Comparison of ENCODE assay signal across 14 cellular contexts in the genomic region with DNA sequence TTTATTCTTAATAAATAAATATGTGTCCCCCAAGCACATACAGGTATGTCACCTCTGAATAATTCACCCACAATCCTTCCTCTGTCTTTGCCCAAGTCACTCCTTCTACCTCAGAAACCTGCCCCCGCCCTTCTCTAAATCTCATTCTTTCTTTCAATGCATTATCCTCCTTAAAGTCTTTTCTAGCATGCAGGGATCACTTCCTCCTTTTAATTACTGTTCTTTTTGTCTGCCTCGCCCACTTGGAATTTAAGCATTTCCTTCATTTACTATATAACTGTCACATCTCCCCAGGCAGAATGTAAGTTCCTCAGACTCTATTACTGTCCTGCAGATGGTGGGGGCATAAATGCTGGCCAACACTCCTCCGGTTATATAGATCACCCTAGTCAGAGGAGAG. TPM values are rescaled to one million over a fixed set of nuclear protein-coding genes. Genes with fewer than 3 reads are reported as not detected.
DNase-seq lines count a peak whose midpoint lies in the region; ATAC-seq, FAIRE-seq and TF ChIP-seq lines count a peak whose summit lies in the region.
"Had no signal": no experiment of that assay in that cellular context is flagged by ENCODE, and none has a peak within 500 bp of the region (broad histone marks: within the 10 kb centered on the region; RNA-seq: fewer than 3 reads in every experiment).

No MANE protein-coding gene starts in this region.

- H3F3A ChIP-seq in GM23248 (ENCODE audit: insufficient read depth) (peaks cover 100% of the 10 kb centered on the region), smooth muscle cell (ENCODE audit: low read depth) (peaks cover 32% of the 10 kb centered on the region)

- no peak overlapping the region for H2AFZ ChIP-seq in GM23248
- no peak overlapping the region for H2AFZ ChIP-seq in OCI-LY3 (ENCODE audit: low read depth, low read length)
- no peak overlapping the region for H2AFZ ChIP-seq in fibroblast of lung (ENCODE audit: low read length)
- no peak overlapping the region for H2AFZ ChIP-seq in smooth muscle cell (ENCODE audit: low read depth)

- H3K4me2 ChIP-seq in GM23248 (ENCODE audit: unreplicated experiment) (peak overlapping the region; percentile 98), OCI-LY3 (ENCODE audit: low read length) (0 out of 2 replicates have a peak overlapping the region, but pooled peaks have one; percentile 10), fibroblast of lung (ENCODE audit: extremely low read depth, insufficient read depth, low read length) (peak overlapping the region; percentile 49), smooth muscle cell (peak overlapping the region; percentile 62)

- FAIRE-seq in RCC 7860 (lab: Jason Lieb, UNC), result no peak

- peak overlapping the region; percentile 97 for H3K9ac ChIP-seq in GM23248
- no peak overlapping the region for H3K9ac ChIP-seq in OCI-LY3 (ENCODE audit: low read length)
- H3K9ac ChIP-seq in fibroblast of lung (ENCODE audit: insufficient read depth, low read length), result no peak overlapping the region
- no peak overlapping the region for H3K9ac ChIP-seq in smooth muscle cell (ENCODE audit: low read depth)

- H3K27ac ChIP-seq in GM23248 (peak overlapping the region; percentile 95), OCI-LY3 (ENCODE audit: low read length) (no peak overlapping the region), fibroblast of lung (ENCODE audit: insufficient read depth, low read length) (no peak overlapping the region), smooth muscle cell (ENCODE audit: low read depth) (peak overlapping the region; percentile 79)
- H3K27ac ChIP-seq: epithelial cell of prostate had no signal

- H3K79me2 ChIP-seq in GM23248 (ENCODE audit: insufficient read depth) (peaks cover 100% of the 10 kb centered on the region), OCI-LY3 (ENCODE audit: low read length) (no peaks in the 10 kb centered on the region), fibroblast of lung (ENCODE audit: control insufficient read depth, insufficient read depth, low read length) (peaks cover 77% of the 10 kb centered on the region), smooth muscle cell (ENCODE audit: low read depth) (peaks cover 38% of the 10 kb centered on the region)

- no peaks in the 10 kb centered on the region for H3K9me2 ChIP-seq in GM23248 (ENCODE audit: insufficient read depth)

- no peak overlapping the region for H3K4me3 Mint-ChIP-seq in activated naive CD8-positive, alpha-beta T cell treated with anti-CD3 and anti-CD28 coated beads for 36 hours
- H3K4me3 Mint-ChIP-seq: CD8-positive, alpha-beta T cell; stimulated activated naive B cell treated with anti-CD40 and anti-IgM and Interleukin-4, amounts not matched to agents 10 μg/mL and 1 μg/mL and 100 μg/mL, for 72 hours had no signal

- peaks cover 87% of the 10 kb centered on the region for H3K36me3 ChIP-seq in GM23248 (ENCODE audit: low read depth)
- H3K36me3 ChIP-seq in OCI-LY3 (replicated peaks; ENCODE audit: low read depth, low read length), result peaks cover 6% of the 10 kb centered on the region
- H3K36me3 ChIP-seq in fibroblast of lung (ENCODE audit: control insufficient read depth, insufficient read depth, low read length), result peaks cover 6% of the 10 kb centered on the region
- no peaks in the 10 kb centered on the region for H3K36me3 ChIP-seq in smooth muscle cell (ENCODE audit: low read depth)
- H3K36me3 ChIP-seq: prostate gland had no signal

- 2 to 32% methylated on average over 3 of the region's 3 CpGs for WGBS in GM23248 (ENCODE audit: low coverage in 1 of 2, low lambda C conversion rate in 2 of 2, missing lambda C conversion rate in 2 of 2), 2 experiments
- 44% methylated on average over 3 of the region's 3 CpGs for WGBS in smooth muscle cell (ENCODE audit: low lambda C conversion rate)

- no peaks in the 10 kb centered on the region for H3K27me3 ChIP-seq in GM23248 (replicated peaks; ENCODE audit: insufficient read depth)
- H3K27me3 ChIP-seq in OCI-LY3 (ENCODE audit: low read depth, low read length), result no peaks in the 10 kb centered on the region
- H3K27me3 ChIP-seq in fibroblast of lung (ENCODE audit: control insufficient read depth, insufficient read depth, low read length), result no peaks in the 10 kb centered on the region
- H3K27me3 ChIP-seq in smooth muscle cell (ENCODE audit: low read depth), result no peaks in the 10 kb centered on the region

- peaks cover 10% of the 10 kb centered on the region for H3K4me1 Mint-ChIP-seq in activated naive CD8-positive, alpha-beta T cell treated with anti-CD3 and anti-CD28 coated beads for 36 hours

- H3K4me3 ChIP-seq in GM23248 (peak overlapping the region; percentile 97), OCI-LY3 (ENCODE audit: low read length) (no peak overlapping the region), fibroblast of lung (replicated peaks in 1 of 4; ENCODE audit: control extremely low read depth in 1 of 4, insufficient read depth in 1 of 4, low read depth in 3 of 4, low read length in 4 of 4) (peak overlapping the region in 3 of 4 experiments; percentile 1 to 77 (median 10)), smooth muscle cell (peak overlapping the region; percentile 5)
- H3K4me3 ChIP-seq: prostate gland had no signal

- DNase-seq in GM23248 (peak; percentile 26), fibroblast of lung (ENCODE audit: low read depth in 2 of 2) (no peak), smooth muscle cell (lab: John Stamatoyannopoulos, UW; ENCODE audit: unreplicated experiment) (no peak), RCC 7860 (ENCODE audit: low spot score) (no peak)
- no peak for DNase-seq in stimulated activated CD4-positive, alpha-beta T cell treated with anti-CD3 and anti-CD28 coated beads, Interleukin-4, amount 100 ng/mL, for 4 hours
- no peak for DNase-seq in activated naive CD8-positive, alpha-beta T cell treated with anti-CD3 and anti-CD28 coated beads for 36 hours
- DNase-seq: activated CD4-positive, alpha-beta T cell treated with anti-CD3 and anti-CD28 coated beads for 4 hours; CD8-positive, alpha-beta T cell; stimulated activated CD4-positive, alpha-beta T cell treated with anti-CD3 and anti-CD28 coated beads, Interleukin-2, amount 100 ng/mL, for 48 hours; stimulated activated naive B cell treated with anti-CD40 and anti-IgM and Interleukin-4, amounts not matched to agents 10 μg/mL and 1 μg/mL and 100 μg/mL, for 72 hours had no signal

- no peak for ATAC-seq in GM19324 (IDR thresholded peaks at IDR 0.05; ENCODE audit: low FRiP score, unreplicated experiment)
- ATAC-seq: CD8-positive, alpha-beta T cell; stimulated activated naive B cell treated with anti-CD40 and anti-IgM and Interleukin-4, amounts not matched to agents 10 μg/mL and 1 μg/mL and 100 μg/mL, for 72 hours had no signal

- no peaks in the 10 kb centered on the region for H3K9me3 Mint-ChIP-seq in activated naive CD8-positive, alpha-beta T cell treated with anti-CD3 and anti-CD28 coated beads for 36 hours
- H3K9me3 Mint-ChIP-seq: CD8-positive, alpha-beta T cell; stimulated activated naive B cell treated with anti-CD40 and anti-IgM and Interleukin-4, amounts not matched to agents 10 μg/mL and 1 μg/mL and 100 μg/mL, for 72 hours had no signal

- no peaks in the 10 kb centered on the region for H3K27me3 Mint-ChIP-seq in activated naive CD8-positive, alpha-beta T cell treated with anti-CD3 and anti-CD28 coated beads for 36 hours
- H3K27me3 Mint-ChIP-seq: stimulated activated naive B cell treated with anti-CD40 and anti-IgM and Interleukin-4, amounts not matched to agents 10 μg/mL and 1 μg/mL and 100 μg/mL, for 72 hours had no signal

- H3K4me1 ChIP-seq in GM23248 (ENCODE audit: insufficient read depth), result peaks cover 61% of the 10 kb centered on the region
- H3K4me1 ChIP-seq in OCI-LY3 (ENCODE audit: low read length), result peaks cover 80% of the 10 kb centered on the region
- peaks cover 22% of the 10 kb centered on the region for H3K4me1 ChIP-seq in fibroblast of lung (ENCODE audit: control insufficient read depth, extremely low read depth, insufficient read depth, low read length)
- peaks cover 46% of the 10 kb centered on the region for H3K4me1 ChIP-seq in smooth muscle cell (ENCODE audit: low read depth)
- H3K4me1 ChIP-seq: prostate gland had no signal

- no peak overlapping the region for H3K27ac Mint-ChIP-seq in activated naive CD8-positive, alpha-beta T cell treated with anti-CD3 and anti-CD28 coated beads for 36 hours
- H3K27ac Mint-ChIP-seq: CD8-positive, alpha-beta T cell; stimulated activated naive B cell treated with anti-CD40 and anti-IgM and Interleukin-4, amounts not matched to agents 10 μg/mL and 1 μg/mL and 100 μg/mL, for 72 hours had no signal

- H4K20me1 ChIP-seq in GM23248 (ENCODE audit: insufficient read depth) (peaks cover 24% of the 10 kb centered on the region; the same call in 1 of the 2 replicates), OCI-LY3 (ENCODE audit: insufficient read depth, low read length) (no peaks in the 10 kb centered on the region), fibroblast of lung (ENCODE audit: control insufficient read depth, extremely low read depth, insufficient read depth, low read length) (no peaks in the 10 kb centered on the region), smooth muscle cell (ENCODE audit: low read depth) (no peaks in the 10 kb centered on the region)

- no peaks in the 10 kb centered on the region for H3K36me3 Mint-ChIP-seq in activated naive CD8-positive, alpha-beta T cell treated with anti-CD3 and anti-CD28 coated beads for 36 hours
- H3K36me3 Mint-ChIP-seq: CD8-positive, alpha-beta T cell; stimulated activated naive B cell treated with anti-CD40 and anti-IgM and Interleukin-4, amounts not matched to agents 10 μg/mL and 1 μg/mL and 100 μg/mL, for 72 hours had no signal

- H3K9me3 ChIP-seq in GM23248 (ENCODE audit: low read depth), result no peaks in the 10 kb centered on the region
- H3K9me3 ChIP-seq in OCI-LY3 (ENCODE audit: insufficient read depth, low read length), result 0 out of 2 replicates have a peak, but pooled peaks cover 7% of the 10 kb centered on the region
- no peaks in the 10 kb centered on the region for H3K9me3 ChIP-seq in fibroblast of lung (ENCODE audit: control insufficient read depth, insufficient read depth, low read depth, low read length)
- no peaks in the 10 kb centered on the region for H3K9me3 ChIP-seq in smooth muscle cell (replicated peaks; ENCODE audit: low read depth)
- H3K9me3 ChIP-seq: prostate gland had no signal

- no peak for TF ChIP-seq CTCF in OCI-LY3 (IDR thresholded peaks at IDR 0.05; ENCODE audit: low read depth, low read length)
- no peak for TF ChIP-seq CTCF in fibroblast of lung (conservative IDR thresholded peaks at IDR 0.05 in 1 of 2, IDR thresholded peaks at IDR 0.05 in 1 of 2; ENCODE audit: low read depth in 1 of 2, low read length in 2 of 2)
- no peak for TF ChIP-seq CTCF in smooth muscle cell (IDR thresholded peaks at IDR 0.05; ENCODE audit: borderline replicate concordance, insufficient read depth, poor library complexity, severe bottlenecking)

- in situ Hi-C loops in GM23248 (cut with MboI), result no loop called here

RNA-seq across cellular contexts. Expression of gene CCDC80, which starts 7.8 kb away (rescaled TPM):
- total RNA-seq in GM23248 (2014; rRNA removed; shearing (Covaris generic)), result 1,174 and 1,238 TPM in 2 replicates
- polyA plus RNA-seq in GM23248 (2016; fragmentation: Nextera tagmentation; extraction: Ambion mirVana), result 2,200 and 2,264 TPM in 2 replicates
- 153 and 366 TPM in 2 replicates for total RNA-seq in fibroblast of lung
- polyA plus RNA-seq in fibroblast of lung, result 131 and 526 TPM in 2 replicates
- polyA plus RNA-seq in fibroblast of lung (2012), result 362 and 1,849 TPM in 2 replicates
- 162 and 660 TPM in 2 replicates for polyA minus RNA-seq in fibroblast of lung (ENCODE audit: low replicate concordance)
- 67.9 and 83.2 TPM in 2 replicates for total RNA-seq in smooth muscle cell
- 147 and 159 TPM in 2 replicates for polyA plus RNA-seq in smooth muscle cell
- not detected for total RNA-seq in activated naive CD8-positive, alpha-beta T cell treated with anti-CD3 and anti-CD28 coated beads for 36 hours
- total RNA-seq: CD8-positive, alpha-beta T cell had no signal

Comparison
In these comparisons a context has a peak if more than half of its experiments do, and no peak if none do; other contexts are left out.
1. H3K27ac ChIP-seq: peak in GM23248 (single experiment) and smooth muscle cell (single experiment); none in OCI-LY3 (single experiment) and fibroblast of lung (single experiment).
2. H3K4me2 ChIP-seq: peak in every context shown above with its lines; median percentile 98 in GM23248; 62 in smooth muscle cell; 49 in fibroblast of lung; 10 in OCI-LY3.
3. RNA of gene CCDC80, which starts 7.8 kb away (total RNA-seq): 1,174 to 1,238 TPM in GM23248, 153 to 366 TPM in fibroblast of lung and 67.9 to 83.2 TPM in smooth muscle cell; not detected in activated naive CD8-positive, alpha-beta T cell treated with anti-CD3 and anti-CD28 coated beads for 36 hours; every median in the first group is over 10 times any median in the second.